In the genomic region with DNA sequence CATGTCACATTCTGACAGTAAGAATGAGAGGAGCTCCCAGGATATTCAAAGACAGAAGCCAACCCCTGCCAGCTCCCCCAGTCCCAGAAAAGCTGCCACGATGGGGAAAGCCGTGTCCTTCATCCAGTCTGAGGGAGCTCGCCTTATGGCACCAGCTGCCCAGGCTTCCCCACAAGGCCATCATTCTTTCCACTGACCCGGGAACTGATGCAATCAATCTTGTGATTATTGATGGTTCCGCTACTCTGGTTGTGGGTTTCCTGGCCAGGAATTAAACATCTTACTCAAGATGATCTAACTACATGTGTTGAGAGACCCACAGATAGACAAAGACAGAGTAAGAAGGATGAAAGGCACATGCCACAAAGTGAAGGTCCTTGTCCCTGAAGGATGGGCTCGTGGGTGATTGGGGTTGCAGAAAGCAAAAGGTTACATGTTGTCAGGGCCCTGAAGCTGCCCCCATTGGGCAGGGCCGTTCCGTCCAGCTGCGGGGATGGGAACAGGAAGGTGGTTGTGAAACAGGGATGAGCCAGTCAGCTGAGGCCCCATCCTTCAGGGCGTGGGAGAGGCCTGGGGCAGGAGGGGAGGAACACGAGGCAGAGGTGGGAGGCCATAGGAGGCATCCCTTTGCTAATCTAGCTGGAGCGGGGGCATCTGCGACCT, we compare ENCODE assay signal across 11 cellular contexts.
DNase-seq lines count a peak whose midpoint lies in the region; ATAC-seq, FAIRE-seq and TF ChIP-seq lines count a peak whose summit lies in the region.
"Had no signal": no experiment of that assay in that cellular context is flagged by ENCODE, and none has a peak within 500 bp of the region (broad histone marks: within the 10 kb centered on the region; RNA-seq: fewer than 3 reads in every experiment).

No MANE protein-coding gene starts in this region.

- no peaks in the 10 kb centered on the region for H3K9me3 Mint-ChIP-seq in osteocyte (ENCODE audit: unreplicated experiment)

- no peaks in the 10 kb centered on the region for H3K36me3 ChIP-seq in heart left ventricle

- H3K27ac ChIP-seq in heart left ventricle, result peak overlapping the region in 1 of 12 donors; percentile 73

- TF ChIP-seq CTCF in heart left ventricle (IDR thresholded peaks at IDR 0.05) (no peak), osteocyte (IDR thresholded peaks at IDR 0.05) (no peak)

- FAIRE-seq in GM12891 (lab: Jason Lieb, UNC), result no peak
- FAIRE-seq: endothelial cell of umbilical vein had no signal

- H3K4me1 Mint-ChIP-seq in osteocyte (ENCODE audit: unreplicated experiment), result peaks cover 59% of the 10 kb centered on the region

- H3K27me3 Mint-ChIP-seq in osteocyte (ENCODE audit: unreplicated experiment), result no peaks in the 10 kb centered on the region

- H3K4me1 ChIP-seq in heart left ventricle, result peaks cover 0 to 28% (median 0%) of the 10 kb centered on the region in 12 donors

- ATAC-seq in heart left ventricle (peak; percentile 10 to 80 (median 74)), HG03139 (IDR thresholded peaks at IDR 0.05; ENCODE audit: unreplicated experiment) (no peak)

- no peaks in the 10 kb centered on the region for H3K9me3 ChIP-seq in heart left ventricle

- in situ Hi-C loops in SK-MEL-5 (cut with HindIII; ENCODE audit: low pct_unique_long_range_greater_than_20kb, low sequenced_read_pairs), result no loop called here

- no peak overlapping the region for H3K4me3 Mint-ChIP-seq in osteocyte (ENCODE audit: unreplicated experiment)

- intact Hi-C loops in heart left ventricle (cut with DNase I), result no loop called here

- TF ChIP-seq POLR2A in heart left ventricle (IDR thresholded peaks at IDR 0.05) (no peak), GM12891 (IDR thresholded peaks at IDR 0.05; ENCODE audit: low read depth, low read length) (no peak)

- WGBS in heart left ventricle, 4 donors, result 70 to 75% (median 74%) methylated on average over 13 of the region's 13 CpGs

- H3K4me3 ChIP-seq in heart left ventricle, result no peak overlapping the region

- no peaks in the 10 kb centered on the region for H3K27me3 ChIP-seq in heart left ventricle

- H3K27ac Mint-ChIP-seq in osteocyte (ENCODE audit: unreplicated experiment), result no peak overlapping the region

- no peaks in the 10 kb centered on the region for H3K36me3 Mint-ChIP-seq in osteocyte (ENCODE audit: unreplicated experiment)

- peak; percentile 30 for DNase-seq in GF-D8 (lab: John Stamatoyannopoulos, UW)
- DNase-seq in SK-MEL-5 (ENCODE audit: low read depth, low spot score), result peak; percentile 45
- DNase-seq in heart left ventricle, result peak; percentile 37 to 83 (median 49)
- DNase-seq in osteocyte (ENCODE audit: extremely low spot score, unreplicated experiment), result peak; percentile 73
- no peak for DNase-seq in T-helper 2 cell
- no peak for DNase-seq in NCI-H2081 treated with DMSO at 0.1 percent for 48 hours (lab: John Stamatoyannopoulos, UW)
- DNase-seq in GM12891 (ENCODE audit: insufficient read length, low spot score), result no peak
- DNase-seq: NCI-H1694, occipital lobe had no signal

TF ChIP-seq in GM12891, 5 proteins besides CTCF, POLR2A, EP300 and RAD21:
- TF ChIP-seq PAX5 (IDR thresholded peaks at IDR 0.05; ENCODE audit: insufficient read depth, low read length, severe bottlenecking) (no peak), TAF1 (IDR thresholded peaks at IDR 0.05; ENCODE audit: low read depth, low read length) (no peak), SPI1 (IDR thresholded peaks at IDR 0.05; ENCODE audit: low read depth, low read length) (no peak), POLR2AphosphoS5 (IDR thresholded peaks at IDR 0.05; ENCODE audit: low read depth, low read length) (no peak), POU2F2 (IDR thresholded peaks at IDR 0.05; ENCODE audit: low read depth, low read length) (no peak)
TF ChIP-seq in GM12891: peak in this region for 0.

Comparison
In these comparisons a context has a peak if more than half of its experiments do, and no peak if none do; other contexts are left out.
1. DNase-seq: peak in GF-D8 (single experiment), SK-MEL-5 (single experiment), heart left ventricle (5 of 5) and osteocyte (single experiment); none in T-helper 2 cell (0 of 5), NCI-H2081 treated with DMSO at 0.1 percent for 48 hours (single experiment) and GM12891 (single experiment).